ENCODE assay signal across 1 cellular context in genomic region chr19:6424939-6425731, GRCh38.
TF ChIP-seq lines count a peak whose summit lies in the region.

No MANE protein-coding gene starts in this region.

TF ChIP-seq in HEK293, 187 proteins besides CTCF, POLR2A, EP300 and RAD21 (continued from another document):
- TF ChIP-seq ZNF561 (tag by site-specific recombination; IDR thresholded peaks at IDR 0.05; ENCODE audit: borderline replicate concordance), result peak; percentile 84
